ENCODE assay signal across 1 cellular context in genomic region chr16:66660422-66661209, GRCh38.
TF ChIP-seq lines count a peak whose summit lies in the region.

No MANE protein-coding gene starts in this region.

TF ChIP-seq in K562, 482 proteins besides CTCF, POLR2A, EP300 and RAD21 (continued from another document and continues in another):
- TF ChIP-seq ZMIZ1 (IDR thresholded peaks at IDR 0.05; ENCODE audit: low read depth in 2 of 2, low read length in 2 of 2): no peak
- TF ChIP-seq KLF16 (IDR thresholded peaks at IDR 0.05): peak; percentile 61
- no peak for TF ChIP-seq CHD7 (IDR thresholded peaks at IDR 0.05; ENCODE audit: low read depth, low read length)
- TF ChIP-seq, protein P1, sequence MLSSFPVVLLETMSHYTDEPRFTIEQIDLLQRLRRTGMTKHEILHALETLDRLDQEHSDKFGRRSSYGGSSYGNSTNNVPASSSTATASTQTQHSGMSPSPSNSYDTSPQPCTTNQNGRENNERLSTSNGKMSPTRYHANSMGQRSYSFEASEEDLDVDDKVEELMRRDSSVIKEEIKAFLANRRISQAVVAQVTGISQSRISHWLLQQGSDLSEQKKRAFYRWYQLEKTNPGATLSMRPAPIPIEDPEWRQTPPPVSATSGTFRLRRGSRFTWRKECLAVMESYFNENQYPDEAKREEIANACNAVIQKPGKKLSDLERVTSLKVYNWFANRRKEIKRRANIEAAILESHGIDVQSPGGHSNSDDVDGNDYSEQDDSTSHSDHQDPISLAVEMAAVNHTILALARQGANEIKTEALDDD (IDR thresholded peaks at IDR 0.05): peak; percentile 74
- no peak for TF ChIP-seq POLR2B (IDR thresholded peaks at IDR 0.05; ENCODE audit: low read depth, partially characterized antibody)
- no peak for TF ChIP-seq TCFL5 (CRISPR knock-in tag; conservative IDR thresholded peaks at IDR 0.05)
- TF ChIP-seq ZNF212 (CRISPR knock-in tag; IDR thresholded peaks at IDR 0.05): no peak
- no peak for TF ChIP-seq ATF7 (IDR thresholded peaks at IDR 0.05)
- no peak for TF ChIP-seq IRF2 (CRISPR knock-in tag; IDR thresholded peaks at IDR 0.05)
- TF ChIP-seq MCM7 (IDR thresholded peaks at IDR 0.05): no peak
- TF ChIP-seq NCOR1 (IDR thresholded peaks at IDR 0.05): peak; percentile 54
- TF ChIP-seq, protein P2, sequence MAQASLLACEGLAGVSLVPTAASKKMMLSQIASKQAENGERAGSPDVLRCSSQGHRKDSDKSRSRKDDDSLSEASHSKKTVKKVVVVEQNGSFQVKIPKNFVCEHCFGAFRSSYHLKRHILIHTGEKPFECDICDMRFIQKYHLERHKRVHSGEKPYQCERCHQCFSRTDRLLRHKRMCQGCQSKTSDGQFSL (CRISPR knock-in tag; IDR thresholded peaks at IDR 0.05): no peak
- TF ChIP-seq, protein P2 (tag; IDR thresholded peaks at IDR 0.05): no peak
- TF ChIP-seq FOSL1 (tag; conservative IDR thresholded peaks at IDR 0.05): peak; percentile 12; the same call in 1 of the 2 replicates
- TF ChIP-seq, protein P3, sequence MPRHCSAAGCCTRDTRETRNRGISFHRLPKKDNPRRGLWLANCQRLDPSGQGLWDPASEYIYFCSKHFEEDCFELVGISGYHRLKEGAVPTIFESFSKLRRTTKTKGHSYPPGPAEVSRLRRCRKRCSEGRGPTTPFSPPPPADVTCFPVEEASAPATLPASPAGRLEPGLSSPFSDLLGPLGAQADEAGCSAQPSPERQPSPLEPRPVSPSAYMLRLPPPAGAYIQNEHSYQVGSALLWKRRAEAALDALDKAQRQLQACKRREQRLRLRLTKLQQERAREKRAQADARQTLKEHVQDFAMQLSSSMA (CRISPR knock-in tag; IDR thresholded peaks at IDR 0.05): no peak
- TF ChIP-seq CCNT2 (IDR thresholded peaks at IDR 0.05; ENCODE audit: borderline replicate concordance, extremely low read depth, insufficient read length, low read depth, low read length): no peak
- TF ChIP-seq SAP30 (IDR thresholded peaks at IDR 0.05; ENCODE audit: borderline replicate concordance, insufficient read depth, low read depth, low read length, poor library complexity, severe bottlenecking): no peak
- no peak for TF ChIP-seq SRSF1 (IDR thresholded peaks at IDR 0.05; ENCODE audit: low read depth, low read length)
- TF ChIP-seq, protein P4, sequence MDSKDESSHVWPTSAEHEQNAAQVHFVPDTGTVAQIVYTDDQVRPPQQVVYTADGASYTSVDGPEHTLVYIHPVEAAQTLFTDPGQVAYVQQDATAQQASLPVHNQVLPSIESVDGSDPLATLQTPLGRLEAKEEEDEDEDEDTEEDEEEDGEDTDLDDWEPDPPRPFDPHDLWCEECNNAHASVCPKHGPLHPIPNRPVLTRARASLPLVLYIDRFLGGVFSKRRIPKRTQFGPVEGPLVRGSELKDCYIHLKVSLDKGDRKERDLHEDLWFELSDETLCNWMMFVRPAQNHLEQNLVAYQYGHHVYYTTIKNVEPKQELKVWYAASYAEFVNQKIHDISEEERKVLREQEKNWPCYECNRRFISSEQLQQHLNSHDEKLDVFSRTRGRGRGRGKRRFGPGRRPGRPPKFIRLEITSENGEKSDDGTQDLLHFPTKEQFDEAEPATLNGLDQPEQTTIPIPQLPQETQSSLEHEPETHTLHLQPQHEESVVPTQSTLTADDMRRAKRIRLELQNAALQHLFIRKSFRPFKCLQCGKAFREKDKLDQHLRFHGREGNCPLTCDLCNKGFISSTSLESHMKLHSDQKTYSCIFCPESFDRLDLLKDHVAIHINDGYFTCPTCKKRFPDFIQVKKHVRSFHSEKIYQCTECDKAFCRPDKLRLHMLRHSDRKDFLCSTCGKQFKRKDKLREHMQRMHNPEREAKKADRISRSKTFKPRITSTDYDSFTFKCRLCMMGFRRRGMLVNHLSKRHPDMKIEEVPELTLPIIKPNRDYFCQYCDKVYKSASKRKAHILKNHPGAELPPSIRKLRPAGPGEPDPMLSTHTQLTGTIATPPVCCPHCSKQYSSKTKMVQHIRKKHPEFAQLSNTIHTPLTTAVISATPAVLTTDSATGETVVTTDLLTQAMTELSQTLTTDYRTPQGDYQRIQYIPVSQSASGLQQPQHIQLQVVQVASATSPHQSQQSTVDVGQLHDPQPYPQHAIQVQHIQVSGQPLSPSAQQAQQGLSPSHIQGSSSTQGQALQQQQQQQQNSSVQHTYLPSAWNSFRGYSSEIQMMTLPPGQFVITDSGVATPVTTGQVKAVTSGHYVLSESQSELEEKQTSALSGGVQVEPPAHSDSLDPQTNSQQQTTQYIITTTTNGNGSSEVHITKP (IDR thresholded peaks at IDR 0.05; ENCODE audit: partially characterized antibody): peak; percentile 31
- TF ChIP-seq EHMT2 (IDR thresholded peaks at IDR 0.05): no peak
- TF ChIP-seq ZNF766 (CRISPR knock-in tag; conservative IDR thresholded peaks at IDR 0.05): peak; percentile 98
- TF ChIP-seq, protein P5, sequence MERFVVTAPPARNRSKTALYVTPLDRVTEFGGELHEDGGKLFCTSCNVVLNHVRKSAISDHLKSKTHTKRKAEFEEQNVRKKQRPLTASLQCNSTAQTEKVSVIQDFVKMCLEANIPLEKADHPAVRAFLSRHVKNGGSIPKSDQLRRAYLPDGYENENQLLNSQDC (CRISPR knock-in tag; IDR thresholded peaks at IDR 0.05): no peak
- TF ChIP-seq ETV1 (tag; conservative IDR thresholded peaks at IDR 0.05; ENCODE audit: low read depth): peak; percentile 73
- TF ChIP-seq RBM22 (IDR thresholded peaks at IDR 0.05; ENCODE audit: low read depth, low read length, poor library complexity, severe bottlenecking): no peak
- no peak for TF ChIP-seq HNRNPK (IDR thresholded peaks at IDR 0.05; ENCODE audit: low read depth, low read length, poor library complexity, severe bottlenecking)
- TF ChIP-seq ETV5 (CRISPR knock-in tag; IDR thresholded peaks at IDR 0.05; ENCODE audit: low read depth): 0 out of 2 replicates have a peak, but pooled peaks have one; percentile 38
- TF ChIP-seq ZNF695 (CRISPR knock-in tag; IDR thresholded peaks at IDR 0.05): no peak
- TF ChIP-seq ZBTB17 (CRISPR knock-in tag; IDR thresholded peaks at IDR 0.05): no peak
- peak; percentile 45 for TF ChIP-seq TAF1 (IDR thresholded peaks at IDR 0.05; ENCODE audit: control insufficient read depth, extremely low read depth, insufficient read depth, low read length, severe bottlenecking)
- TF ChIP-seq ZNF263 (CRISPR knock-in tag; IDR thresholded peaks at IDR 0.05; ENCODE audit: borderline replicate concordance): no peak
- no peak for TF ChIP-seq ASH1L (IDR thresholded peaks at IDR 0.05; ENCODE audit: borderline replicate concordance, low read depth, partially characterized antibody)
